ENCODE assay signal across 1 cellular context in genomic region chr7:92835851-92836488, GRCh38.
A peak's percentile ranks its signal among the peaks of the same experiment; 100 is the strongest.
TF ChIP-seq lines count a peak whose summit lies in the region.

No MANE protein-coding gene starts in this region.

TF ChIP-seq in K562, 482 proteins besides CTCF, POLR2A, EP300 and RAD21 (continued from another document and continues in another):
- TF ChIP-seq ZNF511 (CRISPR knock-in tag; IDR thresholded peaks at IDR 0.05) (0 out of 2 replicates have a peak, but pooled peaks have one; percentile 36), BRCA1 (IDR thresholded peaks at IDR 0.05) (no peak), BRCA1 (CRISPR knock-in tag; IDR thresholded peaks at IDR 0.05) (no peak), HDAC8 (tag; IDR thresholded peaks at IDR 0.05) (no peak), CBX3 (IDR thresholded peaks at IDR 0.05; ENCODE audit: borderline replicate concordance in 1 of 2, low read length in 2 of 2) (no peak), CREB1 (IDR thresholded peaks at IDR 0.05) (no peak), CREB1 (CRISPR knock-in tag; IDR thresholded peaks at IDR 0.05) (no peak), SMAD4 (CRISPR knock-in tag; conservative IDR thresholded peaks at IDR 0.05) (0 out of 2 replicates have a peak, but pooled peaks have one; percentile 8), SOX6 (IDR thresholded peaks at IDR 0.05) (no peak), TOE1 (IDR thresholded peaks at IDR 0.05; ENCODE audit: borderline replicate concordance) (0 out of 2 replicates have a peak, but pooled peaks have one; percentile 13), TOE1 (CRISPR knock-in tag; IDR thresholded peaks at IDR 0.05; ENCODE audit: borderline replicate concordance, low read depth) (no peak), PHB (CRISPR knock-in tag; IDR thresholded peaks at IDR 0.05) (no peak), HEY1 (CRISPR knock-in tag; IDR thresholded peaks at IDR 0.05; ENCODE audit: borderline replicate concordance) (no peak), ETS1 (conservative IDR thresholded peaks at IDR 0.05; ENCODE audit: control insufficient read depth, low read depth, low read length) (no peak), ATF3 (IDR thresholded peaks at IDR 0.05) (no peak), ATF3 (CRISPR knock-in tag; conservative IDR thresholded peaks at IDR 0.05) (peak; percentile 24; the same call in 1 of the 2 replicates), ZNF592 (IDR thresholded peaks at IDR 0.05) (0 out of 2 replicates have a peak, but pooled peaks have one; percentile 12), ZBTB49 (CRISPR knock-in tag; IDR thresholded peaks at IDR 0.05; ENCODE audit: borderline replicate concordance) (peak; percentile 42; the same call in 1 of the 2 replicates), EGR1 (conservative IDR thresholded peaks at IDR 0.05) (peak; percentile 56), SMARCA4 (IDR thresholded peaks at IDR 0.05) (peak; percentile 55; the same call in 1 of the 2 replicates), ZNF124 (CRISPR knock-in tag; IDR thresholded peaks at IDR 0.05) (no peak), ZNF282 (CRISPR knock-in tag; IDR thresholded peaks at IDR 0.05) (no peak), ZNF589 (CRISPR knock-in tag; IDR thresholded peaks at IDR 0.05; ENCODE audit: low read depth) (peak; percentile 27; the same call in 1 of the 2 replicates), DPF2 (IDR thresholded peaks at IDR 0.05) (peak; percentile 30; the same call in 1 of the 2 replicates), FOXK1 (CRISPR knock-in tag; IDR thresholded peaks at IDR 0.05; ENCODE audit: borderline replicate concordance) (peak; percentile 83; the same call in 1 of the 2 replicates), MTA3 (IDR thresholded peaks at IDR 0.05; ENCODE audit: borderline replicate concordance) (0 out of 2 replicates have a peak, but pooled peaks have one; percentile 6), KDM5B (IDR thresholded peaks at IDR 0.05; ENCODE audit: insufficient replicate concordance, low read depth, low read length) (peak; percentile 46), L3MBTL2 (IDR thresholded peaks at IDR 0.05) (peak; percentile 48; the same call in 1 of the 2 replicates), PTBP1 (IDR thresholded peaks at IDR 0.05; ENCODE audit: low read depth, low read length) (no peak), DNMT1 (IDR thresholded peaks at IDR 0.05) (no peak), ZNF512 (tag; IDR thresholded peaks at IDR 0.05) (no peak), KDM4B (IDR thresholded peaks at IDR 0.05; ENCODE audit: borderline replicate concordance in 2 of 2, low read depth in 1 of 2) (no peak), BRF1 (IDR thresholded peaks at IDR 0.05; ENCODE audit: borderline replicate concordance, extremely low read depth, insufficient read length) (no peak), MNT (conservative IDR thresholded peaks at IDR 0.05) (peak in 1 of 2 experiments; percentile 55; a peak in 3 of 4 replicates), TAF1 (IDR thresholded peaks at IDR 0.05; ENCODE audit: control insufficient read depth, extremely low read depth, insufficient read depth, low read length, severe bottlenecking) (peak; percentile 8), HDAC1 (IDR thresholded peaks at IDR 0.05) (peak in 1 of 2 experiments; percentile 3; a peak in 1 of 4 replicates), NRF1 (conservative IDR thresholded peaks at IDR 0.05 in 1 of 2, IDR thresholded peaks at IDR 0.05 in 1 of 2) (peak; percentile 38 to 43; a peak in 1 of 4 replicates), ZNF766 (CRISPR knock-in tag; conservative IDR thresholded peaks at IDR 0.05) (peak; percentile 67; the same call in 1 of the 2 replicates), PHF8 (IDR thresholded peaks at IDR 0.05; ENCODE audit: borderline replicate concordance, low read length) (peak; percentile 25; the same call in 1 of the 2 replicates), STAT6 (CRISPR knock-in tag; IDR thresholded peaks at IDR 0.05) (0 out of 2 replicates have a peak, but pooled peaks have one; percentile 42), UBTF (IDR thresholded peaks at IDR 0.05; ENCODE audit: borderline replicate concordance in 1 of 2, low read depth in 2 of 2, low read length in 2 of 2) (0 out of 4 replicates have a peak, but pooled peaks of 1 of the 2 experiments have one; percentile 20), ZBTB34 (CRISPR knock-in tag; IDR thresholded peaks at IDR 0.05) (no peak)
